Comparison of ENCODE assay signal across 10 cellular contexts in the genomic region with DNA sequence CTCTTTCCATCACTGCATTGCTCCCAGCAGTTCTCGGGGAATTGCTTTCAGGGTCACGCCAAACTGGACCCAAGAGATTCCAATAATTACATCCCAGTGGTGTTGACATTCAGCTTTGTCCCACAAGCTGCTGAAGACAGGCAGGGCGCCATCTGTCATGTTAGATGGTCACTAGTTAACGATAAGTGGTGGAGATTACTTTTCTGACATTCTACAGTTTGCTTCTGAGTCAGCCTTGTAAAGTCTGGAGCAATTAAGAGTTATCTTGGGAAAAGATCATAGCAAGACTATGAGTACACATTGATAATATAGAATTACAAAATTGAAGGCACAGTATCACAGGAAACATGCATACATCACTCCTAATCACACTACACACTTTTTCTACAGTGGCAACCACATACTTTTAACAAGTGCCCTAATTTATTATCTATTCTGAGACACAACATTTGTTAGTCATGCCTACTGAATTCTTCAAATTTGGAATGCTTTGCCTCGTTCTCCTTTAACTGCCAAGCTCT. TPM values are rescaled to one million over a fixed set of nuclear protein-coding genes. Genes with fewer than 3 reads are reported as not detected.
DNase-seq lines count a peak whose midpoint lies in the region; TF ChIP-seq lines count a peak whose summit lies in the region.
"Had no signal": no experiment of that assay in that cellular context is flagged by ENCODE, and none has a peak within 500 bp of the region (broad histone marks: within the 10 kb centered on the region; RNA-seq: fewer than 3 reads in every experiment).

No MANE protein-coding gene starts in this region.

- peak; percentile 65 for DNase-seq in DMS114 treated with DMSO at 0.1 percent for 48 hours (lab: John Stamatoyannopoulos, UW; ENCODE audit: unreplicated experiment)
- peak; percentile 81 for DNase-seq in LoVo (ENCODE audit: low spot score)
- no peak for DNase-seq in neural crest cell (ENCODE audit: low read depth, low spot score)
- no peak for DNase-seq in UCSD-AML1 (lab: John Stamatoyannopoulos, UW; ENCODE audit: unreplicated experiment)
- no peak for DNase-seq in 8988T
- no peak for DNase-seq in effector CD8-positive, alpha-beta T cell (lab: John Stamatoyannopoulos, UW)
- no peak for DNase-seq in uterus
- DNase-seq: MV-4-11; stimulated activated naive CD8-positive, alpha-beta T cell treated with anti-CD3 and anti-CD28 coated beads, Interleukin-15, Interleukin-2, amounts not matched to agents 100 U/mL and 50 U/mL, for 24 hours had no signal

- peaks cover 0 to 2% (median 0%) of the 10 kb centered on the region in 5 experiments for H3K9me3 Mint-ChIP-seq in brain
- no peaks in the 10 kb centered on the region for H3K9me3 Mint-ChIP-seq in neural crest cell

- TF ChIP-seq CTCF in brain (conservative IDR thresholded peaks at IDR 0.05) (no peak), neural crest cell (conservative IDR thresholded peaks at IDR 0.05) (no peak), uterus (IDR thresholded peaks at IDR 0.05) (no peak)

- H3K4me3 Mint-ChIP-seq in brain = peak overlapping the region in 3 of 5 experiments; percentile 29 to 52 (median 43)
- no peak overlapping the region for H3K4me3 Mint-ChIP-seq in neural crest cell

- H3K36me3 Mint-ChIP-seq in brain (no peaks in the 10 kb centered on the region), neural crest cell (ENCODE audit: low read depth) (no peaks in the 10 kb centered on the region)

- no peak for TF ChIP-seq POLR2A in uterus (IDR thresholded peaks at IDR 0.05)

- H3K27ac ChIP-seq in uterus = no peak overlapping the region

- no peaks in the 10 kb centered on the region for H3K9me3 ChIP-seq in uterus

- intact Hi-C loops in uterus (cut with DNase I; ENCODE audit: low total_unique reads) = no loop called here

- H3K27ac Mint-ChIP-seq in brain (peak overlapping the region in 4 of 5 experiments; percentile 12 to 63 (median 42)), neural crest cell (ENCODE audit: unreplicated experiment) (peak overlapping the region; percentile 51)

- H3K4me3 ChIP-seq in uterus = no peak overlapping the region

- H3K4me1 ChIP-seq in uterus = no peaks in the 10 kb centered on the region

- peaks cover 27% of the 10 kb centered on the region for H3K4me1 Mint-ChIP-seq in brain
- peaks cover 29% of the 10 kb centered on the region for H3K4me1 Mint-ChIP-seq in neural crest cell

- H3K27me3 ChIP-seq in uterus = no peaks in the 10 kb centered on the region

- H3K27me3 Mint-ChIP-seq in brain (no peaks in the 10 kb centered on the region), neural crest cell (ENCODE audit: low read depth) (no peaks in the 10 kb centered on the region)

- no peaks in the 10 kb centered on the region for H3K36me3 ChIP-seq in uterus

RNA-seq across cellular contexts. Expression of a gene that starts 41.9 kb away (rescaled TPM):
- polyA plus RNA-seq in brain (ENCODE audit: insufficient read depth, low read depth, low replicate concordance) = 3.3 TPM
- total RNA-seq in neural crest cell (36.6 and 36.9 TPM in 2 replicates), uterus (100 to 1,000 TPM in 2 of 4 donors, 10 to 100 TPM in 2; 34.8 to 371 (median 116) TPM)

Comparison
In these comparisons a context has a peak if more than half of its experiments do, and no peak if none do; other contexts are left out.
1. DNase-seq: peak in DMS114 treated with DMSO at 0.1 percent for 48 hours (single experiment) and LoVo (single experiment); none in neural crest cell (single experiment), UCSD-AML1 (single experiment), 8988T (single experiment), effector CD8-positive, alpha-beta T cell (single experiment) and uterus (0 of 2).